ENCODE assay signal across 15 cellular contexts in genomic region chr6:106185626-106186025, GRCh38.
DNase-seq lines count a peak whose midpoint lies in the region; ATAC-seq, FAIRE-seq and TF ChIP-seq lines count a peak whose summit lies in the region.
"Had no signal": no experiment of that assay in that cellular context is flagged by ENCODE, and none has a peak within 500 bp of the region (broad histone marks: within the 10 kb centered on the region; RNA-seq: fewer than 3 reads in every experiment).

No MANE protein-coding gene starts in this region.

- H3K27me3 ChIP-seq in pancreas = no peaks in the 10 kb centered on the region

- H3K27ac Mint-ChIP-seq in activated naive CD4-positive, alpha-beta T cell treated with anti-CD3 and anti-CD28 coated beads, Interleukin-2, amount 50 U/mL, for 72 hours = peak overlapping the region in 1 of 2 donors; percentile 47
- peak overlapping the region; percentile 68 for H3K27ac Mint-ChIP-seq in T-helper 1 cell treated with Interleukin-12 subunit alpha and Interleukin-12 subunit beta and Interleukin-4 antibody, amounts not matched to agents 30 μg/mL and 1 μg/mL, for 36 hours
- peak overlapping the region; percentile 78 for H3K27ac Mint-ChIP-seq in activated T-helper 17 cell treated with anti-CD3 and anti-CD28 coated beads, Interleukin-2, amount 50 U/mL, for 72 hours
- peak overlapping the region; percentile 20 for H3K27ac Mint-ChIP-seq in stimulated activated naive B cell treated with anti-CD40 and anti-IgM and Interleukin-4, amounts not matched to agents 10 μg/mL and 1 μg/mL and 100 μg/mL, for 72 hours

- H3K4me3 ChIP-seq in pancreas = no peak overlapping the region
- H3K4me3 ChIP-seq: PC-9 had no signal

- ATAC-seq in activated naive CD4-positive, alpha-beta T cell treated with anti-CD3 and anti-CD28 coated beads, Interleukin-2, amount 50 U/mL, for 72 hours = peak; percentile 43 to 68
- peak; percentile 42 for ATAC-seq in activated T-helper 17 cell treated with anti-CD3 and anti-CD28 coated beads, Interleukin-2, amount 50 U/mL, for 72 hours (replicated peaks)
- ATAC-seq in stimulated activated naive B cell treated with anti-CD40 and anti-IgM and Interleukin-4, amounts not matched to agents 10 μg/mL and 1 μg/mL and 100 μg/mL, for 72 hours (replicated peaks) = no peak
- ATAC-seq in GM21423 (IDR thresholded peaks at IDR 0.05; ENCODE audit: unreplicated experiment) (no peak), pancreas (no peak)

- H3K9me3 ChIP-seq in pancreas = no peaks in the 10 kb centered on the region

- WGBS in pancreas, 2 donors = 98% methylated on average over 2 of the region's 2 CpGs

- no peak overlapping the region for H3K27ac ChIP-seq in pancreas
- H3K27ac ChIP-seq: PC-9 had no signal

- peaks cover 0 to 3% (median 0%) of the 10 kb centered on the region in 3 donors for H3K36me3 ChIP-seq in pancreas

- peaks cover 59% of the 10 kb centered on the region for H3K4me1 Mint-ChIP-seq in T-helper 1 cell treated with Interleukin-12 subunit alpha and Interleukin-12 subunit beta and Interleukin-4 antibody, amounts not matched to agents 30 μg/mL and 1 μg/mL, for 36 hours (ENCODE audit: low read depth)
- H3K4me1 Mint-ChIP-seq in activated T-helper 17 cell treated with anti-CD3 and anti-CD28 coated beads, Interleukin-2, amount 50 U/mL, for 72 hours = peaks cover 58% of the 10 kb centered on the region
- peaks cover 9 to 11% of the 10 kb centered on the region in 2 donors for H3K4me1 Mint-ChIP-seq in stimulated activated naive B cell treated with anti-CD40 and anti-IgM and Interleukin-4, amounts not matched to agents 10 μg/mL and 1 μg/mL and 100 μg/mL, for 72 hours

- no peaks in the 10 kb centered on the region for H3K4me1 ChIP-seq in pancreas

- peaks cover 0 to 5% of the 10 kb centered on the region in 2 donors for H3K36me3 Mint-ChIP-seq in activated naive CD4-positive, alpha-beta T cell treated with anti-CD3 and anti-CD28 coated beads, Interleukin-2, amount 50 U/mL, for 72 hours
- H3K36me3 Mint-ChIP-seq in T-helper 1 cell treated with Interleukin-12 subunit alpha and Interleukin-12 subunit beta and Interleukin-4 antibody, amounts not matched to agents 30 μg/mL and 1 μg/mL, for 36 hours (ENCODE audit: low read depth) = peaks cover 28% of the 10 kb centered on the region
- peaks cover 27% of the 10 kb centered on the region for H3K36me3 Mint-ChIP-seq in activated T-helper 17 cell treated with anti-CD3 and anti-CD28 coated beads, Interleukin-2, amount 50 U/mL, for 72 hours (ENCODE audit: low read depth)
- peaks cover 6 to 9% of the 10 kb centered on the region in 2 donors for H3K36me3 Mint-ChIP-seq in stimulated activated naive B cell treated with anti-CD40 and anti-IgM and Interleukin-4, amounts not matched to agents 10 μg/mL and 1 μg/mL and 100 μg/mL, for 72 hours

- H3K27me3 Mint-ChIP-seq in T-helper 1 cell treated with Interleukin-12 subunit alpha and Interleukin-12 subunit beta and Interleukin-4 antibody, amounts not matched to agents 30 μg/mL and 1 μg/mL, for 36 hours (ENCODE audit: low read depth) = no peaks in the 10 kb centered on the region
- H3K27me3 Mint-ChIP-seq in activated T-helper 17 cell treated with anti-CD3 and anti-CD28 coated beads, Interleukin-2, amount 50 U/mL, for 72 hours = no peaks in the 10 kb centered on the region
- no peaks in the 10 kb centered on the region for H3K27me3 Mint-ChIP-seq in stimulated activated naive B cell treated with anti-CD40 and anti-IgM and Interleukin-4, amounts not matched to agents 10 μg/mL and 1 μg/mL and 100 μg/mL, for 72 hours

- no peaks in the 10 kb centered on the region for H3K9me3 Mint-ChIP-seq in activated naive CD4-positive, alpha-beta T cell treated with anti-CD3 and anti-CD28 coated beads, Interleukin-2, amount 50 U/mL, for 72 hours
- H3K9me3 Mint-ChIP-seq in T-helper 1 cell treated with Interleukin-12 subunit alpha and Interleukin-12 subunit beta and Interleukin-4 antibody, amounts not matched to agents 30 μg/mL and 1 μg/mL, for 36 hours = no peaks in the 10 kb centered on the region
- H3K9me3 Mint-ChIP-seq in activated T-helper 17 cell treated with anti-CD3 and anti-CD28 coated beads, Interleukin-2, amount 50 U/mL, for 72 hours = no peaks in the 10 kb centered on the region
- no peaks in the 10 kb centered on the region for H3K9me3 Mint-ChIP-seq in stimulated activated naive B cell treated with anti-CD40 and anti-IgM and Interleukin-4, amounts not matched to agents 10 μg/mL and 1 μg/mL and 100 μg/mL, for 72 hours

- FAIRE-seq in pancreas (lab: Jason Lieb, UNC) = no peak

- no peak for DNase-seq in activated naive CD4-positive, alpha-beta T cell treated with anti-CD3 and anti-CD28 coated beads, Interleukin-2, amount 50 U/mL, for 72 hours (ENCODE audit: low spot score in 2 of 2)
- DNase-seq in activated naive CD4-positive, alpha-beta T cell treated with anti-CD3 and anti-CD28 coated beads, Interleukin-2, amount 50 U/mL, for 16 hours = no peak
- DNase-seq in stimulated activated naive B cell treated with anti-CD40 and anti-IgM and Interleukin-4, amounts not matched to agents 10 μg/mL and 1 μg/mL and 100 μg/mL, for 72 hours = no peak
- DNase-seq in pancreas = no peak
- DNase-seq: EL, H7, KG1, NCI-H1092, NCI-H1694, NCI-H2107, NCI-H69, PC-9 had no signal

- no peak for TF ChIP-seq CTCF in pancreas (IDR thresholded peaks at IDR 0.05)

- intact Hi-C loops in pancreas (cut with DNase I) = no loop called here

- H3K4me3 Mint-ChIP-seq in T-helper 1 cell treated with Interleukin-12 subunit alpha and Interleukin-12 subunit beta and Interleukin-4 antibody, amounts not matched to agents 30 μg/mL and 1 μg/mL, for 36 hours = no peak overlapping the region
- peak overlapping the region; percentile 57 for H3K4me3 Mint-ChIP-seq in activated T-helper 17 cell treated with anti-CD3 and anti-CD28 coated beads, Interleukin-2, amount 50 U/mL, for 72 hours
- no peak overlapping the region for H3K4me3 Mint-ChIP-seq in stimulated activated naive B cell treated with anti-CD40 and anti-IgM and Interleukin-4, amounts not matched to agents 10 μg/mL and 1 μg/mL and 100 μg/mL, for 72 hours

Comparison
In these comparisons a context has a peak if more than half of its experiments do, and no peak if none do; other contexts are left out.
1. ATAC-seq: peak in activated naive CD4-positive, alpha-beta T cell treated with anti-CD3 and anti-CD28 coated beads, Interleukin-2, amount 50 U/mL, for 72 hours (2 of 2) and activated T-helper 17 cell treated with anti-CD3 and anti-CD28 coated beads, Interleukin-2, amount 50 U/mL, for 72 hours (single experiment); none in stimulated activated naive B cell treated with anti-CD40 and anti-IgM and Interleukin-4, amounts not matched to agents 10 μg/mL and 1 μg/mL and 100 μg/mL, for 72 hours (0 of 2), GM21423 (single experiment) and pancreas (0 of 4).